ENCODE assay signal across 1 cellular context in the genomic region with DNA sequence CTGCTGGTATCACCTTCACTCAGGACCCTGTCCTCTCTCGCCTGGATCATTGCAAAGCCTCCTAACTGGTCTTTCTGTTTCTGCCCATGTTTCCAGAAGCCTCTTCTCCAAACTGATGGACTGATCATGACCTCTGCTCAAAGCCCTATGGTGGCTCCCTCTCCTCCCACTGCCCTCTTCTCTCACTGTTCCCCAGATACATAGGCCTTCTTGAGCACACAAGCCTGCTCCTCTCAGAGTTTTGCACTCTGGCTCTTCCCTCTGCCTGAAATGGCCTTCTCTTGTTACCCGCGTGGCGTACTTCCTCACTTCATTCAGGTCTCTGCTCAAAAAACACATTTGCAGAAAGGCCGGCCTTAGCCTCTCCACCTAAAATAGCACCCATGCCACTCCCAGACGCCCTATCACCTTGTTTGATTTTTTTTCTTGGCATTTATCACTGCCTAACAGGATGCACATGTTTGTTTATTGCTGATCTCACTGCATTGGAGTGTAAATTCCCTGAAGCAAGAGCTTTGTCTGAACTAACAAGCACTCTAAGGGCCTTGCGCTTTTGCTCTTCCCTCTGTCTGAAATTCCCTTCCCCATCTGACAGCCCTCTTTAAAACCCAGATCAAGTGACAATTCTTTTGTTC.
TF ChIP-seq lines count a peak whose summit lies in the region.

No MANE protein-coding gene starts in this region.

TF ChIP-seq in K562, 482 proteins besides CTCF, POLR2A, EP300 and RAD21 (continued from another document and continues in another):
- TF ChIP-seq ZNF407 (IDR thresholded peaks at IDR 0.05; ENCODE audit: low read depth), result no peak
- peak; percentile 13; the same call in 1 of the 2 replicates for TF ChIP-seq SMARCE1 (IDR thresholded peaks at IDR 0.05)
- no peak for TF ChIP-seq EP400 (IDR thresholded peaks at IDR 0.05)
- TF ChIP-seq ZNF57 (CRISPR knock-in tag; IDR thresholded peaks at IDR 0.05), result no peak
- no peak for TF ChIP-seq RUNX1 (IDR thresholded peaks at IDR 0.05; ENCODE audit: low read depth)
- TF ChIP-seq CTBP1 (IDR thresholded peaks at IDR 0.05; ENCODE audit: borderline replicate concordance), result no peak
- no peak for TF ChIP-seq TFE3 (CRISPR knock-in tag; IDR thresholded peaks at IDR 0.05)
- no peak for TF ChIP-seq ESRRA (IDR thresholded peaks at IDR 0.05; ENCODE audit: borderline replicate concordance, low read depth)
- TF ChIP-seq, protein P1, sequence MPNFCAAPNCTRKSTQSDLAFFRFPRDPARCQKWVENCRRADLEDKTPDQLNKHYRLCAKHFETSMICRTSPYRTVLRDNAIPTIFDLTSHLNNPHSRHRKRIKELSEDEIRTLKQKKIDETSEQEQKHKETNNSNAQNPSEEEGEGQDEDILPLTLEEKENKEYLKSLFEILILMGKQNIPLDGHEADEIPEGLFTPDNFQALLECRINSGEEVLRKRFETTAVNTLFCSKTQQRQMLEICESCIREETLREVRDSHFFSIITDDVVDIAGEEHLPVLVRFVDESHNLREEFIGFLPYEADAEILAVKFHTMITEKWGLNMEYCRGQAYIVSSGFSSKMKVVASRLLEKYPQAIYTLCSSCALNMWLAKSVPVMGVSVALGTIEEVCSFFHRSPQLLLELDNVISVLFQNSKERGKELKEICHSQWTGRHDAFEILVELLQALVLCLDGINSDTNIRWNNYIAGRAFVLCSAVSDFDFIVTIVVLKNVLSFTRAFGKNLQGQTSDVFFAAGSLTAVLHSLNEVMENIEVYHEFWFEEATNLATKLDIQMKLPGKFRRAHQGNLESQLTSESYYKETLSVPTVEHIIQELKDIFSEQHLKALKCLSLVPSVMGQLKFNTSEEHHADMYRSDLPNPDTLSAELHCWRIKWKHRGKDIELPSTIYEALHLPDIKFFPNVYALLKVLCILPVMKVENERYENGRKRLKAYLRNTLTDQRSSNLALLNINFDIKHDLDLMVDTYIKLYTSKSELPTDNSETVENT (CRISPR knock-in tag; IDR thresholded peaks at IDR 0.05), result no peak
- no peak for TF ChIP-seq ATF1 (CRISPR knock-in tag; IDR thresholded peaks at IDR 0.05)
- TF ChIP-seq ATF1 (tag; IDR thresholded peaks at IDR 0.05), result no peak
- TF ChIP-seq TCF7 (IDR thresholded peaks at IDR 0.05; ENCODE audit: borderline replicate concordance), result no peak
- TF ChIP-seq CEBPG (CRISPR knock-in tag; IDR thresholded peaks at IDR 0.05), result no peak
- no peak for TF ChIP-seq CEBPG (tag; conservative IDR thresholded peaks at IDR 0.05 in 1 of 2, IDR thresholded peaks at IDR 0.05 in 1 of 2)
- no peak for TF ChIP-seq WHSC1 (IDR thresholded peaks at IDR 0.05; ENCODE audit: low read length)
- TF ChIP-seq POLR2H (tag; IDR thresholded peaks at IDR 0.05; ENCODE audit: low read depth), result no peak
- no peak for TF ChIP-seq ZNF707 (CRISPR knock-in tag; conservative IDR thresholded peaks at IDR 0.05)
- TF ChIP-seq ZBTB11 (CRISPR knock-in tag; IDR thresholded peaks at IDR 0.05), result no peak
- no peak for TF ChIP-seq MAZ (CRISPR knock-in tag; conservative IDR thresholded peaks at IDR 0.05 in 1 of 2, IDR thresholded peaks at IDR 0.05 in 1 of 2)
- TF ChIP-seq HDAC1 (IDR thresholded peaks at IDR 0.05), result 0 out of 4 replicates have a peak, but pooled peaks of 1 of the 2 experiments have one; percentile 14
- no peak for TF ChIP-seq SAFB2 (IDR thresholded peaks at IDR 0.05; ENCODE audit: borderline replicate concordance, low read depth, low read length, severe bottlenecking)
- TF ChIP-seq STAT5A (IDR thresholded peaks at IDR 0.05; ENCODE audit: borderline replicate concordance, low read length), result no peak
- TF ChIP-seq ZFP36 (IDR thresholded peaks at IDR 0.05; ENCODE audit: low read depth, low read length, partially characterized antibody), result no peak
- no peak for TF ChIP-seq YBX1 (IDR thresholded peaks at IDR 0.05)
- TF ChIP-seq SMAD2 (IDR thresholded peaks at IDR 0.05; ENCODE audit: low read depth, low read length), result no peak
- TF ChIP-seq, protein P2, sequence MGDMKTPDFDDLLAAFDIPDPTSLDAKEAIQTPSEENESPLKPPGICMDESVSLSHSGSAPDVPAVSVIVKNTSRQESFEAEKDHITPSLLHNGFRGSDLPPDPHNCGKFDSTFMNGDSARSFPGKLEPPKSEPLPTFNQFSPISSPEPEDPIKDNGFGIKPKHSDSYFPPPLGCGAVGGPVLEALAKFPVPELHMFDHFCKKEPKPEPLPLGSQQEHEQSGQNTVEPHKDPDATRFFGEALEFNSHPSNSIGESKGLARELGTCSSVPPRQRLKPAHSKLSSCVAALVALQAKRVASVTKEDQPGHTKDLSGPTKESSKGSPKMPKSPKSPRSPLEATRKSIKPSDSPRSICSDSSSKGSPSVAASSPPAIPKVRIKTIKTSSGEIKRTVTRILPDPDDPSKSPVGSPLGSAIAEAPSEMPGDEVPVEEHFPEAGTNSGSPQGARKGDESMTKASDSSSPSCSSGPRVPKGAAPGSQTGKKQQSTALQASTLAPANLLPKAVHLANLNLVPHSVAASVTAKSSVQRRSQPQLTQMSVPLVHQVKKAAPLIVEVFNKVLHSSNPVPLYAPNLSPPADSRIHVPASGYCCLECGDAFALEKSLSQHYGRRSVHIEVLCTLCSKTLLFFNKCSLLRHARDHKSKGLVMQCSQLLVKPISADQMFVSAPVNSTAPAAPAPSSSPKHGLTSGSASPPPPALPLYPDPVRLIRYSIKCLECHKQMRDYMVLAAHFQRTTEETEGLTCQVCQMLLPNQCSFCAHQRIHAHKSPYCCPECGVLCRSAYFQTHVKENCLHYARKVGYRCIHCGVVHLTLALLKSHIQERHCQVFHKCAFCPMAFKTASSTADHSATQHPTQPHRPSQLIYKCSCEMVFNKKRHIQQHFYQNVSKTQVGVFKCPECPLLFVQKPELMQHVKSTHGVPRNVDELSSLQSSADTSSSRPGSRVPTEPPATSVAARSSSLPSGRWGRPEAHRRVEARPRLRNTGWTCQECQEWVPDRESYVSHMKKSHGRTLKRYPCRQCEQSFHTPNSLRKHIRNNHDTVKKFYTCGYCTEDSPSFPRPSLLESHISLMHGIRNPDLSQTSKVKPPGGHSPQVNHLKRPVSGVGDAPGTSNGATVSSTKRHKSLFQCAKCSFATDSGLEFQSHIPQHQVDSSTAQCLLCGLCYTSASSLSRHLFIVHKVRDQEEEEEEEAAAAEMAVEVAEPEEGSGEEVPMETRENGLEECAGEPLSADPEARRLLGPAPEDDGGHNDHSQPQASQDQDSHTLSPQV (IDR thresholded peaks at IDR 0.05), result peak; percentile 43; the same call in 1 of the 2 replicates
- TF ChIP-seq, protein P3, sequence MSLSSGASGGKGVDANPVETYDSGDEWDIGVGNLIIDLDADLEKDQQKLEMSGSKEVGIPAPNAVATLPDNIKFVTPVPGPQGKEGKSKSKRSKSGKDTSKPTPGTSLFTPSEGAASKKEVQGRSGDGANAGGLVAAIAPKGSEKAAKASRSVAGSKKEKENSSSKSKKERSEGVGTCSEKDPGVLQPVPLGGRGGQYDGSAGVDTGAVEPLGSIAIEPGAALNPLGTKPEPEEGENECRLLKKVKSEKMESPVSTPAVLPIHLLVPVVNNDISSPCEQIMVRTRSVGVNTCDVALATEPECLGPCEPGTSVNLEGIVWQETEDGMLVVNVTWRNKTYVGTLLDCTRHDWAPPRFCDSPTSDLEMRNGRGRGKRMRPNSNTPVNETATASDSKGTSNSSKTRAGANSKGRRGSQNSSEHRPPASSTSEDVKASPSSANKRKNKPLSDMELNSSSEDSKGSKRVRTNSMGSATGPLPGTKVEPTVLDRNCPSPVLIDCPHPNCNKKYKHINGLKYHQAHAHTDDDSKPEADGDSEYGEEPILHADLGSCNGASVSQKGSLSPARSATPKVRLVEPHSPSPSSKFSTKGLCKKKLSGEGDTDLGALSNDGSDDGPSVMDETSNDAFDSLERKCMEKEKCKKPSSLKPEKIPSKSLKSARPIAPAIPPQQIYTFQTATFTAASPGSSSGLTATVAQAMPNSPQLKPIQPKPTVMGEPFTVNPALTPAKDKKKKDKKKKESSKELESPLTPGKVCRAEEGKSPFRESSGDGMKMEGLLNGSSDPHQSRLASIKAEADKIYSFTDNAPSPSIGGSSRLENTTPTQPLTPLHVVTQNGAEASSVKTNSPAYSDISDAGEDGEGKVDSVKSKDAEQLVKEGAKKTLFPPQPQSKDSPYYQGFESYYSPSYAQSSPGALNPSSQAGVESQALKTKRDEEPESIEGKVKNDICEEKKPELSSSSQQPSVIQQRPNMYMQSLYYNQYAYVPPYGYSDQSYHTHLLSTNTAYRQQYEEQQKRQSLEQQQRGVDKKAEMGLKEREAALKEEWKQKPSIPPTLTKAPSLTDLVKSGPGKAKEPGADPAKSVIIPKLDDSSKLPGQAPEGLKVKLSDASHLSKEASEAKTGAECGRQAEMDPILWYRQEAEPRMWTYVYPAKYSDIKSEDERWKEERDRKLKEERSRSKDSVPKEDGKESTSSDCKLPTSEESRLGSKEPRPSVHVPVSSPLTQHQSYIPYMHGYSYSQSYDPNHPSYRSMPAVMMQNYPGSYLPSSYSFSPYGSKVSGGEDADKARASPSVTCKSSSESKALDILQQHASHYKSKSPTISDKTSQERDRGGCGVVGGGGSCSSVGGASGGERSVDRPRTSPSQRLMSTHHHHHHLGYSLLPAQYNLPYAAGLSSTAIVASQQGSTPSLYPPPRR (CRISPR knock-in tag; IDR thresholded peaks at IDR 0.05; ENCODE audit: borderline replicate concordance), result no peak
